8 cellular contexts compared by ENCODE assay signal in genomic region chr14:77181603-77182437, GRCh38. TPM values are rescaled to one million over a fixed set of nuclear protein-coding genes. Genes with fewer than 3 reads are reported as not detected.
DNase-seq lines count a peak whose midpoint lies in the region; ATAC-seq and TF ChIP-seq lines count a peak whose summit lies in the region.

TMEM63C (plus strand) TSS chr14:77181798; CDS start chr14:77218814, 37,016 bp downstream.

- H3K9ac ChIP-seq in HUES6 (ENCODE audit: low read length), result peak within 1 kb of the TSS; percentile 52

- DNase-seq in NOMO-1 treated with dmso at 0.1 percent for 144 hours (lab: John Stamatoyannopoulos, UW; ENCODE audit: unreplicated experiment), result peak; percentile 68
- peak; percentile 56 for DNase-seq in activated T-cell treated with anti-CD3 and anti-CD28 coated beads, Interleukin-2, amount 50 U/mL, for 1 hour
- DNase-seq in foreskin keratinocyte, result peak; percentile 57 to 71
- peak in 45 of 56 donors; percentile 19 to 89 (median 55) for DNase-seq in nucleus accumbens (lab: John Stamatoyannopoulos, UW)
- DNase-seq in upper lobe of left lung, result peak in 1 of 2 donors; percentile 80

- H3K36me3 ChIP-seq in HUES6 (ENCODE audit: control insufficient read depth, insufficient read depth, low read length), result no peaks in the 10 kb centered on the region
- no peaks in the 10 kb centered on the region for H3K36me3 ChIP-seq in upper lobe of left lung

- WGBS in upper lobe of left lung, 2 donors, result 0 to 3% methylated on average over 11 to 41 of the region's 46 CpGs

- H3K27ac ChIP-seq in HUES6 (ENCODE audit: low read depth, low read length), result no peak within 1 kb of the TSS
- no peak within 1 kb of the TSS for H3K27ac ChIP-seq in foreskin keratinocyte
- H3K27ac ChIP-seq in upper lobe of left lung, result no peak within 1 kb of the TSS

- H3K27me3 ChIP-seq in HUES6 (ENCODE audit: control insufficient read depth, insufficient read depth, low read length) (0 out of 2 replicates have a peak, but pooled peaks cover 5% of the 10 kb centered on the region), foreskin keratinocyte (peaks cover 10% of the 10 kb centered on the region), upper lobe of left lung (peaks cover 0 to 14% (median 6%) of the 10 kb centered on the region in 4 donors)

- peak; percentile 6 for TF ChIP-seq CTCF in foreskin keratinocyte (conservative IDR thresholded peaks at IDR 0.05)
- no peak for TF ChIP-seq CTCF in upper lobe of left lung (IDR thresholded peaks at IDR 0.05)

- H3K4me1 ChIP-seq in HUES6 (ENCODE audit: control insufficient read depth, insufficient read depth, low read length) (peaks cover 15% of the 10 kb centered on the region; the same call in 1 of the 2 replicates), foreskin keratinocyte (no peaks in the 10 kb centered on the region), upper lobe of left lung (peaks cover 6 to 8% (median 7%) of the 10 kb centered on the region in 4 donors)

- no peak for TF ChIP-seq POLR2A in upper lobe of left lung (IDR thresholded peaks at IDR 0.05)

- no peaks in the 10 kb centered on the region for H3K9me3 ChIP-seq in HUES6 (ENCODE audit: control insufficient read depth, insufficient read depth, low read depth, low read length)
- H3K9me3 ChIP-seq in upper lobe of left lung, result no peaks in the 10 kb centered on the region

- H3K4me3 ChIP-seq in HUES6 (ENCODE audit: low read depth, low read length), result peak within 1 kb of the TSS; percentile 83
- H3K4me3 ChIP-seq in upper lobe of left lung, result peak within 1 kb of the TSS in 3 of 4 donors; percentile 9 to 38 (median 31)

- no peak for TF ChIP-seq EP300 in upper lobe of left lung (IDR thresholded peaks at IDR 0.05)

- ATAC-seq in GM18867 (IDR thresholded peaks at IDR 0.05; ENCODE audit: unreplicated experiment), result peak; percentile 83
- ATAC-seq in foreskin keratinocyte, result peak; percentile 92
- peak in 1 of 2 donors; percentile 25 for ATAC-seq in upper lobe of left lung (ENCODE audit: low FRiP score in 2 of 2)
- no peak for ATAC-seq in HG03108 (IDR thresholded peaks at IDR 0.05; ENCODE audit: unreplicated experiment)

RNA-seq across cellular contexts. Expression of gene TMEM63C, which starts in this region (rescaled TPM):
- total RNA-seq in foreskin keratinocyte (0.49 and 0.65 TPM in 2 replicates), upper lobe of left lung (1 to 10 TPM in 1 of 6 donors, under 1 TPM in 3, not detected in 2; 0.15 to 8.3 (median 0.80) TPM)
- polyA plus RNA-seq in foreskin keratinocyte, result 0.39 and 0.50 TPM in 2 replicates

Comparison
In these comparisons a context has a peak if more than half of its experiments do, and no peak if none do; other contexts are left out.
1. Peak in DNase-seq and ATAC-seq in foreskin keratinocyte; RNA of the gene not detected or under 1 TPM.